10 cellular contexts compared by ENCODE assay signal in the genomic region with DNA sequence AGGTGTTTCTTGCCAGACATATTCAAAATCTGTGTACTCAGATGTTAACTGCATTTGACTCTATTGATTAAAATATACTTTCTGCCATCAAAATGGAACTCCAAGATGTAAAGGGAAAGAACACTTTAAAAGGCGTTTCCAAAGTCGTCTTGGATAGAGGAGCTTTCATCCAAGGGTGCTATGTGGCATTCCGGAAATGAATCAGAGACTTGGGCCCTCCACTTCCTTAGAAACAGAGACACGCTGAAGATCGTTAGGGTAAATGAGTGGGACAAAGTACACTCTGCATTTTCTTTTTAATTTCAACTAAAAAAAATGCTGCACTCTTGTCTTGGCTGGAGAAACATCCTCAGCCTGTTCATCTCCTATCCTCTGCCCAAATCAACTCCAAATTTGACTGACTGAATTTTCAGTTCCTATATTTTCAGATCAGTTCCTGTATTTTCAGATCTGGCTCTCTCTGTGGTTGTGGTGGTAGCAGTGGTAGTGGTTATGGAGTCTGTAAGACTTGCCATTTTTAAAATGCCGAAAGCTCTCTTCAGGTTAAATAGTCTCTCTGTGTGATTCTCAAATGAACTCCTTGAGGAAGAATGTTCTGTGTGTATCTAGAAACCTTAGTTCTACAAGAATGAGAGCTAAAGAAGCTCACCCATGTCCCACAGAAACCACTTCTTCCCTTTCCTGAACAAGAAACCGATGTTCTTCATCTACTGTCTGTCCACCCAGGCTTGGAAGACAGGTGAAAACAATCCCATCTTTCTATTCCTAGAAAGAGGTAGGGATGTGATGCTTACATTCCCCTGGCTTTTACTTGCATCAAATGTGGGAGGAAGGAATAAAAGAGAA.
DNase-seq lines count a peak whose midpoint lies in the region; ATAC-seq and TF ChIP-seq lines count a peak whose summit lies in the region.
"Had no signal": no experiment of that assay in that cellular context is flagged by ENCODE, and none has a peak within 500 bp of the region (broad histone marks: within the 10 kb centered on the region; RNA-seq: fewer than 3 reads in every experiment).

No MANE protein-coding gene starts in this region.

- no peaks in the 10 kb centered on the region for H4K20me1 ChIP-seq in mammary epithelial cell (ENCODE audit: insufficient read depth, low read length)

- no peak for TF ChIP-seq CTCF in adrenal gland (IDR thresholded peaks at IDR 0.05)
- TF ChIP-seq CTCF in mammary epithelial cell (conservative IDR thresholded peaks at IDR 0.05 in 1 of 2, IDR thresholded peaks at IDR 0.05 in 1 of 2; ENCODE audit: extremely low read depth in 1 of 2, insufficient read depth in 1 of 2, low read depth in 1 of 2, low read length in 2 of 2): no peak

- no peak overlapping the region for H3K4me2 ChIP-seq in mammary epithelial cell (ENCODE audit: insufficient read depth, low read depth, low read length)

- dilution Hi-C loops in mammary epithelial cell (cut with HindIII; ENCODE audit: low sequenced_read_pairs): no loop called here

- H3K9me3 ChIP-seq in adrenal gland (replicated peaks in 1 of 3): no peaks in the 10 kb centered on the region
- H3K9me3 ChIP-seq in mammary epithelial cell (replicated peaks; ENCODE audit: insufficient read depth, low read length): no peaks in the 10 kb centered on the region

- no peak overlapping the region for H3K4me3 ChIP-seq in adrenal gland
- no peak overlapping the region for H3K4me3 ChIP-seq in mammary epithelial cell (replicated peaks in 1 of 3; ENCODE audit: insufficient read depth in 1 of 3, low read depth in 2 of 3, low read length in 3 of 3)

- H3K27ac ChIP-seq in adrenal gland (no peak overlapping the region), mammary epithelial cell (ENCODE audit: insufficient read depth, low read depth, low read length) (no peak overlapping the region)

- peak; percentile 31 for DNase-seq in HT-29 (ENCODE audit: low spot score)
- DNase-seq in dermis blood vessel endothelial cell: peak; percentile 89
- DNase-seq in UCSD-AML1 (lab: John Stamatoyannopoulos, UW; ENCODE audit: unreplicated experiment): no peak
- DNase-seq in T-helper 1 cell: no peak
- no peak for DNase-seq in adrenal gland
- DNase-seq in mammary epithelial cell: no peak
- DNase-seq: activated T-cell treated with anti-CD3 and anti-CD28 coated beads, Interleukin-2, amount 50 U/mL, for 1 hour; NCI-H510A treated with DMSO at 0.1 percent for 48 hours had no signal

- CTCF ChIA-PET in mammary epithelial cell (lab: Charles Lee; ENCODE audit: low non-redundant PET): no interaction called here

- in situ Hi-C loops in mammary epithelial cell (cut with MboI; ENCODE audit: low sequenced_read_pairs in 2 of 2): no loop called here

- 85 to 86% (median 85%) methylated on average over 7 of the region's 7 CpGs for WGBS in adrenal gland, 4 donors
- 93% methylated on average over 7 of the region's 7 CpGs for WGBS in mammary epithelial cell (ENCODE audit: low coverage, missing lambda C conversion rate)

- intact Hi-C loops in adrenal gland (cut with DNase I): no loop called here
- intact Hi-C loops in mammary epithelial cell (cut with micrococcal nuclease): no loop called here

- peak; percentile 71 for ATAC-seq in GM18498 (IDR thresholded peaks at IDR 0.05; ENCODE audit: unreplicated experiment)
- peak; percentile 79 for ATAC-seq in GM21825 (IDR thresholded peaks at IDR 0.05; ENCODE audit: unreplicated experiment)

- H3K9ac ChIP-seq in mammary epithelial cell (ENCODE audit: insufficient read depth, low read length): no peak overlapping the region

- no peaks in the 10 kb centered on the region for H3K79me2 ChIP-seq in mammary epithelial cell (ENCODE audit: insufficient read depth, low read length)

- no peaks in the 10 kb centered on the region for H3K36me3 ChIP-seq in adrenal gland (replicated peaks in 1 of 2)
- H3K36me3 ChIP-seq in mammary epithelial cell (ENCODE audit: insufficient read depth, low read length): no peaks in the 10 kb centered on the region

- BruUV-seq in mammary epithelial cell (replicated peaks; lab: Mats Ljungman, UMichigan): no TSS peak

- no peaks in the 10 kb centered on the region for H3K4me1 ChIP-seq in adrenal gland (replicated peaks in 1 of 2)
- H3K4me1 ChIP-seq in mammary epithelial cell (ENCODE audit: insufficient read depth, low read length): no peaks in the 10 kb centered on the region

- TF ChIP-seq POLR2A in adrenal gland (IDR thresholded peaks at IDR 0.05): no peak

- H2AFZ ChIP-seq in mammary epithelial cell (ENCODE audit: low read depth, low read length): no peak overlapping the region

- H3K27me3 ChIP-seq in adrenal gland (no peaks in the 10 kb centered on the region), mammary epithelial cell (ENCODE audit: insufficient read depth, low read length) (no peaks in the 10 kb centered on the region)

Comparison
In these comparisons a context has a peak if more than half of its experiments do, and no peak if none do; other contexts are left out.
1. DNase-seq: peak in HT-29 (single experiment) and dermis blood vessel endothelial cell (single experiment); none in UCSD-AML1 (single experiment), T-helper 1 cell (0 of 5), adrenal gland (0 of 7) and mammary epithelial cell (single experiment).